Comparison of ENCODE assay signal across 23 cellular contexts in the genomic region with DNA sequence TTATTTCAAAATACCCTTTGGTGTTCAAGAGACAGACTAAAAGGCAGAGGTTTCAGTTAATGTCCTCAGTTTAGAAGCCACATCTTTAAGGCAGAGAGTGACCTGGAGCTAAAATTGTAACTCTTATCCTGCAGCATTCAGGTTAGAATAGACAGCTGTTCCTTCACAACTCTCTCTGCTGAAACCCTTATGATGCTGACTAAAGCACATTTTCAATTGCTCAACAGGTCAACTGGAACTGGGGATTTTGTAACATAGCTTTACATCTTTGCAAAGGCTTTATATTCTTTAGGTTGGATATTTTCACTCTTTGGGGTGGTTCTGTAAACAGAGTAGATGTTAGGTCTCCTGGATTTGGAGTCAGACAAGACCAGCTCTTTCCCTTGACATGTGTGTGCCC. TPM values are rescaled to one million over a fixed set of nuclear protein-coding genes. Genes with fewer than 3 reads are reported as not detected.
"Had no signal": no experiment of that assay in that cellular context is flagged by ENCODE, and none has a peak within 500 bp of the region (broad histone marks: within the 10 kb centered on the region; RNA-seq: fewer than 3 reads in every experiment).

No MANE protein-coding gene starts in this region.

- H3K27me3 ChIP-seq: dorsolateral prefrontal cortex, esophagus muscularis mucosa, gastrocnemius medialis, heart right ventricle, left lung had no signal

- H3K4me3 Mint-ChIP-seq: naive thymus-derived CD4-positive, alpha-beta T cell had no signal

- ATAC-seq: gastrocnemius medialis; heart right ventricle; left cardiac atrium; left lung; left ventricle myocardium superior; lower lobe of right lung; naive thymus-derived CD4-positive, alpha-beta T cell had no signal

- H3K36me3 ChIP-seq: esophagus muscularis mucosa, gastrocnemius medialis, heart right ventricle, left lung, lower lobe of right lung had no signal

- DNase-seq: dermis blood vessel endothelial cell; dorsolateral prefrontal cortex; effector CD4-positive, alpha-beta T cell; effector memory CD4-positive, alpha-beta T cell; foreskin fibroblast; foreskin melanocyte; gastrocnemius medialis; glutamatergic neuron; head of caudate nucleus; heart right ventricle; hippocampal formation; left cardiac atrium; left lung; left ventricle myocardium superior; lower lobe of right lung; mesenchymal stem cell; midbrain; naive thymus-derived CD4-positive, alpha-beta T cell had no signal

- H3K9me3 ChIP-seq: esophagus muscularis mucosa, gastrocnemius medialis, heart right ventricle, left lung, lower lobe of right lung had no signal

- H3K36me3 Mint-ChIP-seq: naive thymus-derived CD4-positive, alpha-beta T cell had no signal

- H3K4me3 ChIP-seq: coronary artery, dorsolateral prefrontal cortex, esophagus muscularis mucosa, gastrocnemius medialis, heart right ventricle, left lung, lower lobe of right lung had no signal

- H3K27ac Mint-ChIP-seq: naive thymus-derived CD4-positive, alpha-beta T cell had no signal

- H3K4me1 ChIP-seq: gastrocnemius medialis, left lung, lower lobe of right lung had no signal

- FAIRE-seq: endothelial cell of umbilical vein, islet of Langerhans, keratinocyte had no signal

- H3K4me1 Mint-ChIP-seq: naive thymus-derived CD4-positive, alpha-beta T cell had no signal

- H3K27ac ChIP-seq: coronary artery, dorsolateral prefrontal cortex, esophagus muscularis mucosa, gastrocnemius medialis, heart right ventricle, left lung, lower lobe of right lung had no signal

RNA-seq across cellular contexts. Expression of a gene that starts 20.3 kb away (rescaled TPM):
- polyA plus RNA-seq: naive thymus-derived CD4-positive, alpha-beta T cell had no signal
